1 cellular context compared by ENCODE assay signal in genomic region chr17:78427140-78427539, GRCh38.
TF ChIP-seq lines count a peak whose summit lies in the region.

No MANE protein-coding gene starts in this region.

TF ChIP-seq in GM23338, 12 proteins besides CTCF, POLR2A, EP300 and RAD21 (continued from another document):
- TF ChIP-seq NANOG (IDR thresholded peaks at IDR 0.05; ENCODE audit: borderline replicate concordance) (no peak), ZNF331 (CRISPR knock-in tag; IDR thresholded peaks at IDR 0.05; ENCODE audit: low read depth) (no peak), CREB1 (CRISPR knock-in tag; IDR thresholded peaks at IDR 0.05; ENCODE audit: low read depth) (no peak), ZNF114 (CRISPR knock-in tag; IDR thresholded peaks at IDR 0.05) (no peak), REST (IDR thresholded peaks at IDR 0.05; ENCODE audit: unreplicated experiment) (no peak), EZH2 (IDR thresholded peaks at IDR 0.05; ENCODE audit: low read depth, unreplicated experiment) (no peak), POLR2AphosphoS5 (IDR thresholded peaks at IDR 0.05; ENCODE audit: low read depth) (no peak), STAT1 (IDR thresholded peaks at IDR 0.05; ENCODE audit: unreplicated experiment) (no peak), JUNB (IDR thresholded peaks at IDR 0.05; ENCODE audit: unreplicated experiment) (no peak), EZH2phosphoT487 (IDR thresholded peaks at IDR 0.05; ENCODE audit: unreplicated experiment) (no peak), ETS1 (IDR thresholded peaks at IDR 0.05) (no peak)
